In genomic region chr11:94973099-94973968, GRCh38 we compare ENCODE assay signal across 1 cellular context.
TF ChIP-seq lines count a peak whose summit lies in the region.

Gene CWC15 (minus strand): TSS chr11:94973556. CDS start chr11:94972185, 1,371 bp downstream.
Gene KDM4D (plus strand): TSS chr11:94973709. CDS start chr11:94997373, 23,664 bp downstream.

TF ChIP-seq in GM12878, 131 proteins besides CTCF, POLR2A, EP300 and RAD21 (continued from another document and continues in another):
- no peak for TF ChIP-seq MTA3 (IDR thresholded peaks at IDR 0.05; ENCODE audit: borderline replicate concordance, low read length)
- peak; percentile 67 for TF ChIP-seq NKRF (conservative IDR thresholded peaks at IDR 0.05)
- TF ChIP-seq CREB1 (IDR thresholded peaks at IDR 0.05; ENCODE audit: low read depth): peak; percentile 76
- peak; percentile 83; the same call in 1 of the 2 replicates for TF ChIP-seq CBX5 (IDR thresholded peaks at IDR 0.05; ENCODE audit: low read depth)
- TF ChIP-seq RELA (IDR thresholded peaks at IDR 0.05; ENCODE audit: borderline replicate concordance, partially characterized antibody): peak; percentile 33
- TF ChIP-seq SMARCA5 (IDR thresholded peaks at IDR 0.05): peak; percentile 31; the same call in 1 of the 2 replicates
- no peak for TF ChIP-seq RAD51 (IDR thresholded peaks at IDR 0.05)
- no peak for TF ChIP-seq CBX3 (IDR thresholded peaks at IDR 0.05; ENCODE audit: borderline replicate concordance, low read depth)
- TF ChIP-seq IKZF1 (conservative IDR thresholded peaks at IDR 0.05): peak; percentile 61
- peak; percentile 52; the same call in 1 of the 2 replicates for TF ChIP-seq MYB (IDR thresholded peaks at IDR 0.05; ENCODE audit: borderline replicate concordance, low read depth, low read length)
- TF ChIP-seq, protein P1, sequence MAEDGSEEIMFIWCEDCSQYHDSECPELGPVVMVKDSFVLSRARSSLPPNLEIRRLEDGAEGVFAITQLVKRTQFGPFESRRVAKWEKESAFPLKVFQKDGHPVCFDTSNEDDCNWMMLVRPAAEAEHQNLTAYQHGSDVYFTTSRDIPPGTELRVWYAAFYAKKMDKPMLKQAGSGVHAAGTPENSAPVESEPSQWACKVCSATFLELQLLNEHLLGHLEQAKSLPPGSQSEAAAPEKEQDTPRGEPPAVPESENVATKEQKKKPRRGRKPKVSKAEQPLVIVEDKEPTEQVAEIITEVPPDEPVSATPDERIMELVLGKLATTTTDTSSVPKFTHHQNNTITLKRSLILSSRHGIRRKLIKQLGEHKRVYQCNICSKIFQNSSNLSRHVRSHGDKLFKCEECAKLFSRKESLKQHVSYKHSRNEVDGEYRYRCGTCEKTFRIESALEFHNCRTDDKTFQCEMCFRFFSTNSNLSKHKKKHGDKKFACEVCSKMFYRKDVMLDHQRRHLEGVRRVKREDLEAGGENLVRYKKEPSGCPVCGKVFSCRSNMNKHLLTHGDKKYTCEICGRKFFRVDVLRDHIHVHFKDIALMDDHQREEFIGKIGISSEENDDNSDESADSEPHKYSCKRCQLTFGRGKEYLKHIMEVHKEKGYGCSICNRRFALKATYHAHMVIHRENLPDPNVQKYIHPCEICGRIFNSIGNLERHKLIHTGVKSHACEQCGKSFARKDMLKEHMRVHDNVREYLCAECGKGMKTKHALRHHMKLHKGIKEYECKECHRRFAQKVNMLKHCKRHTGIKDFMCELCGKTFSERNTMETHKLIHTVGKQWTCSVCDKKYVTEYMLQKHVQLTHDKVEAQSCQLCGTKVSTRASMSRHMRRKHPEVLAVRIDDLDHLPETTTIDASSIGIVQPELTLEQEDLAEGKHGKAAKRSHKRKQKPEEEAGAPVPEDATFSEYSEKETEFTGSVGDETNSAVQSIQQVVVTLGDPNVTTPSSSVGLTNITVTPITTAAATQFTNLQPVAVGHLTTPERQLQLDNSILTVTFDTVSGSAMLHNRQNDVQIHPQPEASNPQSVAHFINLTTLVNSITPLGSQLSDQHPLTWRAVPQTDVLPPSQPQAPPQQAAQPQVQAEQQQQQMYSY (CRISPR knock-in tag; IDR thresholded peaks at IDR 0.05): no peak
- TF ChIP-seq CREM (IDR thresholded peaks at IDR 0.05; ENCODE audit: low read depth): peak; percentile 76
- no peak for TF ChIP-seq TCF3 (IDR thresholded peaks at IDR 0.05; ENCODE audit: borderline replicate concordance, insufficient read depth, low read depth, low read length)
- TF ChIP-seq SRF (IDR thresholded peaks at IDR 0.05; ENCODE audit: low read depth in 2 of 2, low read length in 2 of 2): no peak
- peak; percentile 99 for TF ChIP-seq NR2C1 (IDR thresholded peaks at IDR 0.05)
- peak; percentile 97 for TF ChIP-seq GABPA (IDR thresholded peaks at IDR 0.05; ENCODE audit: low read depth)
- TF ChIP-seq TAF1 (IDR thresholded peaks at IDR 0.05; ENCODE audit: borderline replicate concordance, low read depth, low read length): peak; percentile 91
- no peak for TF ChIP-seq CHD4 (IDR thresholded peaks at IDR 0.05)
- TF ChIP-seq KLF5 (IDR thresholded peaks at IDR 0.05; ENCODE audit: partially characterized antibody): peak; percentile 61
- TF ChIP-seq CBFB (IDR thresholded peaks at IDR 0.05; ENCODE audit: low read depth): peak; percentile 24; the same call in 1 of the 2 replicates
- no peak for TF ChIP-seq JUND (IDR thresholded peaks at IDR 0.05; ENCODE audit: low read depth, low read length)
- TF ChIP-seq, protein P2, sequence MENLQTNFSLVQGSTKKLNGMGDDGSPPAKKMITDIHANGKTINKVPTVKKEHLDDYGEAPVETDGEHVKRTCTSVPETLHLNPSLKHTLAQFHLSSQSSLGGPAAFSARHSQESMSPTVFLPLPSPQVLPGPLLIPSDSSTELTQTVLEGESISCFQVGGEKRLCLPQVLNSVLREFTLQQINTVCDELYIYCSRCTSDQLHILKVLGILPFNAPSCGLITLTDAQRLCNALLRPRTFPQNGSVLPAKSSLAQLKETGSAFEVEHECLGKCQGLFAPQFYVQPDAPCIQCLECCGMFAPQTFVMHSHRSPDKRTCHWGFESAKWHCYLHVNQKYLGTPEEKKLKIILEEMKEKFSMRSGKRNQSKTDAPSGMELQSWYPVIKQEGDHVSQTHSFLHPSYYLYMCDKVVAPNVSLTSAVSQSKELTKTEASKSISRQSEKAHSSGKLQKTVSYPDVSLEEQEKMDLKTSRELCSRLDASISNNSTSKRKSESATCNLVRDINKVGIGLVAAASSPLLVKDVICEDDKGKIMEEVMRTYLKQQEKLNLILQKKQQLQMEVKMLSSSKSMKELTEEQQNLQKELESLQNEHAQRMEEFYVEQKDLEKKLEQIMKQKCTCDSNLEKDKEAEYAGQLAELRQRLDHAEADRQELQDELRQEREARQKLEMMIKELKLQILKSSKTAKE (IDR thresholded peaks at IDR 0.05; ENCODE audit: low read depth, poor library complexity, severe bottlenecking): peak; percentile 14
- peak; percentile 78 for TF ChIP-seq POLR2AphosphoS2 (IDR thresholded peaks at IDR 0.05; ENCODE audit: low read depth, low read length)
- 0 out of 2 replicates have a peak, but pooled peaks have one; percentile 20 for TF ChIP-seq NFIC (IDR thresholded peaks at IDR 0.05; ENCODE audit: low read depth, low read length)
- TF ChIP-seq MEF2A (IDR thresholded peaks at IDR 0.05; ENCODE audit: insufficient read depth, low read depth, low read length): 0 out of 2 replicates have a peak, but pooled peaks have one; percentile 28
- 0 out of 4 replicates have a peak, but pooled peaks of 1 of the 2 experiments have one; percentile 2 for TF ChIP-seq BHLHE40 (IDR thresholded peaks at IDR 0.05; ENCODE audit: borderline replicate concordance in 1 of 2, low read depth in 2 of 2, low read length in 1 of 2)
- peak; percentile 35; the same call in 1 of the 2 replicates for TF ChIP-seq MLLT1 (IDR thresholded peaks at IDR 0.05)
- 0 out of 2 replicates have a peak, but pooled peaks have one; percentile 18 for TF ChIP-seq IRF3 (IDR thresholded peaks at IDR 0.05)
- peak; percentile 32; the same call in 1 of the 2 replicates for TF ChIP-seq PKNOX1 (IDR thresholded peaks at IDR 0.05)
- no peak for TF ChIP-seq SUPT20H (IDR thresholded peaks at IDR 0.05; ENCODE audit: borderline replicate concordance, control insufficient read depth, low read depth, low read length)
- peak in 1 of 2 experiments; percentile 82; a peak in 2 of 3 replicates for TF ChIP-seq EGR1 (IDR thresholded peaks at IDR 0.05; ENCODE audit: borderline replicate concordance in 1 of 2, low read depth in 2 of 2, low read length in 2 of 2)
- TF ChIP-seq, protein P3, sequence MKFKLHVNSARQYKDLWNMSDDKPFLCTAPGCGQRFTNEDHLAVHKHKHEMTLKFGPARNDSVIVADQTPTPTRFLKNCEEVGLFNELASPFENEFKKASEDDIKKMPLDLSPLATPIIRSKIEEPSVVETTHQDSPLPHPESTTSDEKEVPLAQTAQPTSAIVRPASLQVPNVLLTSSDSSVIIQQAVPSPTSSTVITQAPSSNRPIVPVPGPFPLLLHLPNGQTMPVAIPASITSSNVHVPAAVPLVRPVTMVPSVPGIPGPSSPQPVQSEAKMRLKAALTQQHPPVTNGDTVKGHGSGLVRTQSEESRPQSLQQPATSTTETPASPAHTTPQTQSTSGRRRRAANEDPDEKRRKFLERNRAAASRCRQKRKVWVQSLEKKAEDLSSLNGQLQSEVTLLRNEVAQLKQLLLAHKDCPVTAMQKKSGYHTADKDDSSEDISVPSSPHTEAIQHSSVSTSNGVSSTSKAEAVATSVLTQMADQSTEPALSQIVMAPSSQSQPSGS (IDR thresholded peaks at IDR 0.05; ENCODE audit: low read length): no peak
- TF ChIP-seq SUZ12 (IDR thresholded peaks at IDR 0.05; ENCODE audit: unreplicated experiment): no peak
- peak; percentile 86 for TF ChIP-seq NR2C2 (IDR thresholded peaks at IDR 0.05; ENCODE audit: borderline replicate concordance, control insufficient read depth, insufficient read length, low read depth)
- TF ChIP-seq RFX5 (IDR thresholded peaks at IDR 0.05; ENCODE audit: low read depth, low read length): peak; percentile 33; the same call in 1 of the 2 replicates
- TF ChIP-seq HCFC1 (IDR thresholded peaks at IDR 0.05; ENCODE audit: low read length): peak; percentile 76
- TF ChIP-seq RCOR1 (conservative IDR thresholded peaks at IDR 0.05; ENCODE audit: low read depth, low read length): no peak
- TF ChIP-seq MXI1 (IDR thresholded peaks at IDR 0.05; ENCODE audit: low read depth, low read length): peak; percentile 51
- no peak for TF ChIP-seq STAT3 (IDR thresholded peaks at IDR 0.05; ENCODE audit: low read depth, low read length)
- peak; percentile 84 for TF ChIP-seq PML (IDR thresholded peaks at IDR 0.05; ENCODE audit: low read length)
- TF ChIP-seq TARDBP (IDR thresholded peaks at IDR 0.05; ENCODE audit: borderline replicate concordance): no peak
- TF ChIP-seq, protein P4, sequence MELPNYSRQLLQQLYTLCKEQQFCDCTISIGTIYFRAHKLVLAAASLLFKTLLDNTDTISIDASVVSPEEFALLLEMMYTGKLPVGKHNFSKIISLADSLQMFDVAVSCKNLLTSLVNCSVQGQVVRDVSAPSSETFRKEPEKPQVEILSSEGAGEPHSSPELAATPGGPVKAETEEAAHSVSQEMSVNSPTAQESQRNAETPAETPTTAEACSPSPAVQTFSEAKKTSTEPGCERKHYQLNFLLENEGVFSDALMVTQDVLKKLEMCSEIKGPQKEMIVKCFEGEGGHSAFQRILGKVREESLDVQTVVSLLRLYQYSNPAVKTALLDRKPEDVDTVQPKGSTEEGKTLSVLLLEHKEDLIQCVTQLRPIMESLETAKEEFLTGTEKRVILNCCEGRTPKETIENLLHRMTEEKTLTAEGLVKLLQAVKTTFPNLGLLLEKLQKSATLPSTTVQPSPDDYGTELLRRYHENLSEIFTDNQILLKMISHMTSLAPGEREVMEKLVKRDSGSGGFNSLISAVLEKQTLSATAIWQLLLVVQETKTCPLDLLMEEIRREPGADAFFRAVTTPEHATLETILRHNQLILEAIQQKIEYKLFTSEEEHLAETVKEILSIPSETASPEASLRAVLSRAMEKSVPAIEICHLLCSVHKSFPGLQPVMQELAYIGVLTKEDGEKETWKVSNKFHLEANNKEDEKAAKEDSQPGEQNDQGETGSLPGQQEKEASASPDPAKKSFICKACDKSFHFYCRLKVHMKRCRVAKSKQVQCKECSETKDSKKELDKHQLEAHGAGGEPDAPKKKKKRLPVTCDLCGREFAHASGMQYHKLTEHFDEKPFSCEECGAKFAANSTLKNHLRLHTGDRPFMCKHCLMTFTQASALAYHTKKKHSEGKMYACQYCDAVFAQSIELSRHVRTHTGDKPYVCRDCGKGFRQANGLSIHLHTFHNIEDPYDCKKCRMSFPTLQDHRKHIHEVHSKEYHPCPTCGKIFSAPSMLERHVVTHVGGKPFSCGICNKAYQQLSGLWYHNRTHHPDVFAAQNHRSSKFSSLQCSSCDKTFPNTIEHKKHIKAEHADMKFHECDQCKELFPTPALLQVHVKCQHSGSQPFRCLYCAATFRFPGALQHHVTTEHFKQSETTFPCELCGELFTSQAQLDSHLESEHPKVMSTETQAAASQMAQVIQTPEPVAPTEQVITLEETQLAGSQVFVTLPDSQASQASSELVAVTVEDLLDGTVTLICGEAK (IDR thresholded peaks at IDR 0.05; ENCODE audit: borderline replicate concordance): peak; percentile 94
- TF ChIP-seq CHD2 (IDR thresholded peaks at IDR 0.05; ENCODE audit: borderline replicate concordance, low read depth, low read length): peak; percentile 84
- peak; percentile 86 for TF ChIP-seq E2F4 (IDR thresholded peaks at IDR 0.05; ENCODE audit: low read depth, low read length)
- peak; percentile 47; the same call in 1 of the 2 replicates for TF ChIP-seq ATF7 (IDR thresholded peaks at IDR 0.05; ENCODE audit: low read depth)
